In genomic region chr1:10400013-10400412, GRCh38 we compare ENCODE assay signal across 9 cellular contexts. TPM values are rescaled to one million over a fixed set of nuclear protein-coding genes. Genes with fewer than 3 reads are reported as not detected.
DNase-seq lines count a peak whose midpoint lies in the region; ATAC-seq and TF ChIP-seq lines count a peak whose summit lies in the region.
"Had no signal": no experiment of that assay in that cellular context is flagged by ENCODE, and none has a peak within 500 bp of the region (broad histone marks: within the 10 kb centered on the region; RNA-seq: fewer than 3 reads in every experiment).

No MANE protein-coding gene starts in this region.

- H4K20me1 ChIP-seq in Karpas-422 (ENCODE audit: insufficient read depth, low read depth, low read length), result peaks cover 8% of the 10 kb centered on the region; the same call in 1 of the 2 replicates

- peak overlapping the region; percentile 94 for H3K9ac ChIP-seq in Karpas-422 (ENCODE audit: low read length)

- no peaks in the 10 kb centered on the region for H3K9me3 ChIP-seq in Karpas-422 (ENCODE audit: low read length)

- DNase-seq in AG10803 (ENCODE audit: low read depth) (no peak), Karpas-422 (peak; percentile 32), natural killer cell (no peak), islet precursor cell (no peak), NCI-H1048 (lab: John Stamatoyannopoulos, UW) (no peak)
- DNase-seq: NCI-H446 had no signal

- TF ChIP-seq CTCF in AG10803 (conservative IDR thresholded peaks at IDR 0.05; ENCODE audit: low read length), result no peak
- TF ChIP-seq CTCF in natural killer cell (IDR thresholded peaks at IDR 0.05), result no peak

- peaks cover 66% of the 10 kb centered on the region for H3K36me3 Mint-ChIP-seq in dendritic cell treated with granulocyte-macrophage colony-stimulating factor and Interleukin-4, amounts not matched to agents 40 ng/mL and 50 ng/mL, for 4 days (ENCODE audit: low read depth)
- peaks cover 5% of the 10 kb centered on the region for H3K36me3 Mint-ChIP-seq in natural killer cell

- no peaks in the 10 kb centered on the region for H3K9me3 Mint-ChIP-seq in dendritic cell treated with granulocyte-macrophage colony-stimulating factor and Interleukin-4, amounts not matched to agents 40 ng/mL and 50 ng/mL, for 4 days
- H3K9me3 Mint-ChIP-seq in natural killer cell, result no peaks in the 10 kb centered on the region

- ATAC-seq in natural killer cell (no peak), GM18907 (IDR thresholded peaks at IDR 0.05; ENCODE audit: unreplicated experiment) (no peak), GM19328 (IDR thresholded peaks at IDR 0.05; ENCODE audit: unreplicated experiment) (no peak)

- peak overlapping the region; percentile 89 for H3K27ac Mint-ChIP-seq in dendritic cell treated with granulocyte-macrophage colony-stimulating factor and Interleukin-4, amounts not matched to agents 40 ng/mL and 50 ng/mL, for 4 days
- peak overlapping the region; percentile 78 to 87 for H3K27ac Mint-ChIP-seq in natural killer cell

- no peaks in the 10 kb centered on the region for H3K9me2 ChIP-seq in Karpas-422 (replicated peaks; ENCODE audit: insufficient read depth, low read length)

- peak overlapping the region; percentile 84 for H3K4me3 Mint-ChIP-seq in dendritic cell treated with granulocyte-macrophage colony-stimulating factor and Interleukin-4, amounts not matched to agents 40 ng/mL and 50 ng/mL, for 4 days
- peak overlapping the region; percentile 93 for H3K4me3 Mint-ChIP-seq in natural killer cell

- peak overlapping the region; percentile 87 for H3K4me3 ChIP-seq in AG10803 (ENCODE audit: low read length)
- peak overlapping the region; percentile 96 for H3K4me3 ChIP-seq in Karpas-422 (ENCODE audit: low read length)

- intact Hi-C loops in dendritic cell treated with granulocyte-macrophage colony-stimulating factor and Interleukin-4, amounts not matched to agents 40 ng/mL and 50 ng/mL, for 4 days (cut with micrococcal nuclease), result loop anchor here (2.0 kb wide), 2 partner anchors 15 kb away; no protein-coding TSS in a partner anchor
- intact Hi-C loops in natural killer cell (cut with micrococcal nuclease), result no loop called here

- H3K79me2 ChIP-seq in Karpas-422 (ENCODE audit: low read length), result peaks cover 26% of the 10 kb centered on the region

- no peak overlapping the region for H3K27ac ChIP-seq in Karpas-422 (ENCODE audit: low read length)

- H3K4me1 Mint-ChIP-seq in dendritic cell treated with granulocyte-macrophage colony-stimulating factor and Interleukin-4, amounts not matched to agents 40 ng/mL and 50 ng/mL, for 4 days (ENCODE audit: low read depth), result peaks cover 45% of the 10 kb centered on the region
- H3K4me1 Mint-ChIP-seq in natural killer cell, result peaks cover 15 to 19% of the 10 kb centered on the region in 2 donors

- no peak overlapping the region for H2AFZ ChIP-seq in Karpas-422 (ENCODE audit: low read length)

- H3K27me3 ChIP-seq in Karpas-422 (ENCODE audit: low read length), result no peaks in the 10 kb centered on the region

- H3K27me3 Mint-ChIP-seq in dendritic cell treated with granulocyte-macrophage colony-stimulating factor and Interleukin-4, amounts not matched to agents 40 ng/mL and 50 ng/mL, for 4 days, result no peaks in the 10 kb centered on the region
- no peaks in the 10 kb centered on the region for H3K27me3 Mint-ChIP-seq in natural killer cell (ENCODE audit: low read depth in 2 of 2)

- H3K36me3 ChIP-seq in Karpas-422 (ENCODE audit: insufficient read depth, low read length), result peaks cover 19% of the 10 kb centered on the region; the same call in 1 of the 2 replicates

- peaks cover 16% of the 10 kb centered on the region for H3K4me1 ChIP-seq in Karpas-422 (ENCODE audit: low read length)

- H3K4me2 ChIP-seq in Karpas-422 (ENCODE audit: low read depth, low read length, poor library complexity, severe bottlenecking), result peak overlapping the region; percentile 98

RNA-seq across cellular contexts. Expression of gene PGD, which starts 1.1 kb away (rescaled TPM):
- 65.3 and 78.8 TPM in 2 replicates for total RNA-seq in Karpas-422 (2014; rRNA removed; shearing (Covaris generic); ENCODE audit: low replicate concordance)
- 100 to 1,000 TPM in 1 of 3 donors, 10 to 100 TPM in 2; 35.8 to 113 (median 39.8) TPM for total RNA-seq in natural killer cell

RNA-seq across cellular contexts. Expression of gene CENPS, which starts 30.2 kb away (rescaled TPM):
- total RNA-seq in Karpas-422 (2014; rRNA removed; shearing (Covaris generic); ENCODE audit: low replicate concordance), result 10.6 and 19.8 TPM in 2 replicates
- 1 to 10 TPM; 4.1 to 5.0 (median 4.5) TPM for total RNA-seq in natural killer cell

RNA-seq across cellular contexts. Expression of gene CORT, which starts 49.8 kb away (rescaled TPM):
- total RNA-seq in Karpas-422 (2014; rRNA removed; shearing (Covaris generic); ENCODE audit: low replicate concordance), result 0.34 and 3.5 TPM in 2 replicates
- not detected for total RNA-seq in natural killer cell
